In genomic region chr13:60407852-60408251, GRCh38 we compare ENCODE assay signal across 3 cellular contexts. TPM values are rescaled to one million over a fixed set of nuclear protein-coding genes. Genes with fewer than 3 reads are reported as not detected.
A peak's percentile ranks its signal among the peaks of the same experiment; 100 is the strongest.
DNase-seq lines count a peak whose midpoint lies in the region; ATAC-seq, FAIRE-seq and TF ChIP-seq lines count a peak whose summit lies in the region.
"Not testable (repeated sequence)": the region's sequence is repeated elsewhere in the genome, so short reads cannot be mapped to it uniquely, and the experiment has no call there.

No MANE protein-coding gene starts in this region.

- SMC1A ChIA-PET in GM12878 (lab: Charles Lee; ENCODE audit: uncharacterized antibody, unreplicated experiment), result interaction anchor here (2.3 to 3.3 kb wide), 3 partner anchors 9 to 19 kb away, joined by 8 to 15 read pairs (median 12); partner anchors contain the start of gene TDRD3

- peak overlapping the region; percentile 38 for H3K27ac Mint-ChIP-seq in activated CD4-positive, alpha-beta T cell treated with anti-CD3 and anti-CD28 coated beads, Interleukin-2, amount 10 ng/mL, durations not matched to agents 7 days and 5 days

- RAD21 ChIA-PET in GM12878 (lab: Charles Lee; ENCODE audit: unreplicated experiment), result interaction anchor here (1.3 to 2.1 kb wide), 2 partner anchors 20 to 23 kb away, joined by 4 to 6 read pairs; no protein-coding TSS in a partner anchor

- not testable (repeated sequence) for H3K4me1 ChIP-seq in GM12878 (ENCODE audit: control insufficient read depth, insufficient read depth, low read length); K562 (replicated peaks in 1 of 2; ENCODE audit: control insufficient read depth in 2 of 2, insufficient read depth in 2 of 2, low read length in 2 of 2)

- H3K4me3 ChIP-seq in GM12878, K562: not testable (repeated sequence)

- not testable (repeated sequence) for DNase-seq in activated CD4-positive, alpha-beta T cell treated with anti-CD3 and anti-CD28 coated beads, Interleukin-2, amount 10 ng/mL, durations not matched to agents 7 days and 5 days; GM12878 (ENCODE audit: low read depth, low spot score); K562 (ENCODE audit: extremely low read depth in 1 of 4, low spot score in 3 of 4)

- not testable (repeated sequence) for H3K9me1 ChIP-seq in K562 (ENCODE audit: control insufficient read depth, insufficient read depth, low read length)

- not testable (repeated sequence) for H3K9ac ChIP-seq in GM12878 (ENCODE audit: control insufficient read depth, insufficient read depth, low read length); K562 (ENCODE audit: insufficient read depth in 1 of 2, low read depth in 2 of 2, low read length in 2 of 2)

- intact Hi-C loops in GM12878 (cut with micrococcal nuclease; ENCODE audit: unreplicated experiment); K562 (cut with micrococcal nuclease): not testable (repeated sequence)

- not testable (repeated sequence) for H3K4me3 Mint-ChIP-seq in activated CD4-positive, alpha-beta T cell treated with anti-CD3 and anti-CD28 coated beads, Interleukin-2, amount 10 ng/mL, durations not matched to agents 7 days and 5 days

- H3K27me3 ChIP-seq in GM12878 (replicated peaks in 1 of 2; ENCODE audit: control insufficient read depth in 2 of 2, insufficient read depth in 2 of 2, low read length in 1 of 2); K562 (ENCODE audit: control insufficient read depth in 2 of 2, insufficient read depth in 2 of 2, low read length in 2 of 2): not testable (repeated sequence)

- H3K27me3 Mint-ChIP-seq in activated CD4-positive, alpha-beta T cell treated with anti-CD3 and anti-CD28 coated beads, Interleukin-2, amount 10 ng/mL, durations not matched to agents 7 days and 5 days, result not testable (repeated sequence)

- BruUV-seq in GM12878 (replicated peaks; lab: Mats Ljungman, UMichigan); K562 (replicated peaks; lab: Mats Ljungman, UMichigan): not testable (repeated sequence)

- H2AFZ ChIP-seq in GM12878 (ENCODE audit: control insufficient read depth, low read depth, low read length); K562 (ENCODE audit: low read depth, low read length): not testable (repeated sequence)

- ATAC-seq in GM12878, K562: not testable (repeated sequence)

- CTCF ChIA-PET in activated CD4-positive, alpha-beta T cell treated with anti-CD3 and anti-CD28 coated beads, Interleukin-2, amount 10 ng/mL, durations not matched to agents 7 days and 5 days (lab: Charles Lee); K562 (lab: Yijun Ruan, JAX; ENCODE audit: low intra/inter-chr PET ratio): not testable (repeated sequence)
- CTCF ChIA-PET in GM12878 (lab: Yijun Ruan, JAX), result interaction anchor here (1.1 to 2.2 kb wide), 4 partner anchors 10 to 26 kb away, joined by 3 to 6 read pairs (median 3); no protein-coding TSS in a partner anchor

- TF ChIP-seq CTCF in GM12878 (IDR thresholded peaks at IDR 0.05 in 2 of 3, conservative IDR thresholded peaks at IDR 0.05 in 1 of 3; ENCODE audit: control insufficient read depth in 2 of 3, extremely low read depth in 1 of 3, insufficient read depth in 1 of 3, low read depth in 3 of 3, low read length in 3 of 3); K562 (IDR thresholded peaks at IDR 0.05 in 2 of 3, conservative IDR thresholded peaks at IDR 0.05 in 1 of 3; ENCODE audit: insufficient read depth in 2 of 3, low read depth in 1 of 3, low read length in 3 of 3): not testable (repeated sequence)

- H3K4me1 Mint-ChIP-seq in activated CD4-positive, alpha-beta T cell treated with anti-CD3 and anti-CD28 coated beads, Interleukin-2, amount 10 ng/mL, durations not matched to agents 7 days and 5 days, result peaks cover 24% of the 10 kb centered on the region

- H3K36me3 ChIP-seq in GM12878 (ENCODE audit: control insufficient read depth in 2 of 2, insufficient read depth in 2 of 2, low read length in 1 of 2); K562 (ENCODE audit: control insufficient read depth, insufficient read depth, low read length): not testable (repeated sequence)

- TF ChIP-seq RAD21 in GM12878 (IDR thresholded peaks at IDR 0.05; ENCODE audit: insufficient read depth, low read depth, low read length); K562 (CRISPR knock-in tag; conservative IDR thresholded peaks at IDR 0.05 in 1 of 2, IDR thresholded peaks at IDR 0.05 in 1 of 2): not testable (repeated sequence)

- H3K9me3 ChIP-seq in GM12878 (replicated peaks; ENCODE audit: control insufficient read depth, insufficient read depth, low read length); K562 (replicated peaks; ENCODE audit: control insufficient read depth, insufficient read depth, low read depth, low read length): not testable (repeated sequence)

- in situ Hi-C loops in GM12878 (cut with MboI); K562 (cut with MboI): not testable (repeated sequence)

- 85% methylated on average over 11 of the region's 11 CpGs for WGBS in GM12878 (ENCODE audit: insufficient coverage, insufficient replicate concordance, low lambda C conversion rate, missing lambda C conversion rate)
- WGBS in K562 (ENCODE audit: insufficient coverage, low coverage, missing lambda C conversion rate), result 97% methylated on average over 6 of the region's 11 CpGs

- not testable (repeated sequence) for TF ChIP-seq EP300 in GM12878 (IDR thresholded peaks at IDR 0.05; ENCODE audit: borderline replicate concordance in 1 of 2, control insufficient read depth in 1 of 2, low read depth in 2 of 2, low read length in 2 of 2); K562 (IDR thresholded peaks at IDR 0.05; ENCODE audit: low read length)

- POLR2A ChIA-PET in activated CD4-positive, alpha-beta T cell treated with anti-CD3 and anti-CD28 coated beads, Interleukin-2, amount 10 ng/mL, durations not matched to agents 7 days and 5 days (lab: Charles Lee); K562 (lab: Yijun Ruan, JAX): not testable (repeated sequence)
- POLR2A ChIA-PET in GM12878 (lab: Charles Lee), result interaction anchor here (1.4 kb wide), 1 partner anchor 10 kb away, joined by 4 read pairs; no protein-coding TSS in a partner anchor

- peaks cover 18% of the 10 kb centered on the region for H3K9me3 Mint-ChIP-seq in activated CD4-positive, alpha-beta T cell treated with anti-CD3 and anti-CD28 coated beads, Interleukin-2, amount 10 ng/mL, durations not matched to agents 7 days and 5 days

- TF ChIP-seq POLR2A in GM12878 (IDR thresholded peaks at IDR 0.05; ENCODE audit: low read depth, low read length); K562 (conservative IDR thresholded peaks at IDR 0.05): not testable (repeated sequence)

- not testable (repeated sequence) for H3K27ac ChIP-seq in GM12878 (ENCODE audit: control insufficient read depth, insufficient read depth); K562 (ENCODE audit: extremely low read depth, low read depth, low read length)

- FAIRE-seq in GM12878 (lab: Jason Lieb, UNC); K562 (lab: Jason Lieb, UNC): not testable (repeated sequence)

- H3K79me2 ChIP-seq in GM12878 (ENCODE audit: control insufficient read depth, insufficient read depth, low read length) (peaks cover 19% of the 10 kb centered on the region), K562 (ENCODE audit: control insufficient read depth, insufficient read depth, low read length) (peaks cover 26% of the 10 kb centered on the region)

- not testable (repeated sequence) for H3K4me2 ChIP-seq in GM12878 (ENCODE audit: control insufficient read depth, insufficient read depth); K562 (ENCODE audit: insufficient read depth, low read length)

- not testable (repeated sequence) for H4K20me1 ChIP-seq in GM12878 (ENCODE audit: control insufficient read depth, insufficient read depth); K562 (replicated peaks; ENCODE audit: control insufficient read depth, insufficient read depth, low read length)

- peaks cover 22% of the 10 kb centered on the region for H3K36me3 Mint-ChIP-seq in activated CD4-positive, alpha-beta T cell treated with anti-CD3 and anti-CD28 coated beads, Interleukin-2, amount 10 ng/mL, durations not matched to agents 7 days and 5 days (ENCODE audit: low read depth)

RNA-seq across cellular contexts. Expression of gene TDRD3, which starts 10.8 kb away (rescaled TPM):
- total RNA-seq in activated CD4-positive, alpha-beta T cell treated with anti-CD3 and anti-CD28 coated beads, Interleukin-2, amount 10 ng/mL, durations not matched to agents 7 days and 5 days, result 10 to 100 TPM; 22.5 to 25.3 TPM
- 81.3 and 84.6 TPM in 2 replicates for total RNA-seq in GM12878 (2013; cell fraction: nucleolus; rRNA removed)
- 16.5 and 21.0 TPM in 2 replicates for total RNA-seq in GM12878 (2014; rRNA removed)
- total RNA-seq in GM12878 (2014; rRNA removed; fragmentation: Illumina TruSeq; extraction: Trizol), result 27.9 and 29.6 TPM in 2 replicates
- total RNA-seq in GM12878 (2021), result 24.3 and 24.9 TPM in 2 replicates
- polyA plus RNA-seq in GM12878 (2011; ENCODE audit: low read depth), result 5.7 TPM
- polyA plus RNA-seq in GM12878 (2011; rRNA removed), result 19.6 and 34.9 TPM in 2 replicates
- 5.0 and 5.3 TPM in 2 replicates for polyA plus RNA-seq in GM12878 (2011; cell fraction: cytosol; rRNA removed)
- polyA plus RNA-seq in GM12878 (2011; cell fraction: nucleus; rRNA removed), result 11.5 and 12.5 TPM in 2 replicates
- 9.8 and 12.6 TPM in 2 replicates for polyA plus RNA-seq in GM12878 (2012)
- polyA plus RNA-seq in GM12878 (2014; fragmentation: Illumina TruSeq; extraction: Trizol), result 22.7 and 25.2 TPM in 2 replicates
- 1 to 10 TPM; 8.4 to 9.5 TPM for polyA plus RNA-seq in GM12878 (2014; fragmentation: Nextera tagmentation; extraction: Ambion mirVana)
- polyA plus RNA-seq in GM12878 (2014; rRNA removed), result 12.2 and 15.0 TPM in 2 replicates
- polyA plus RNA-seq in GM12878 (2016; fragmentation: Nextera tagmentation; extraction: Ambion mirVana), result 10 to 100 TPM; 10.5 to 12.0 TPM
- polyA minus RNA-seq in GM12878 (2011; rRNA and poly(A)+ RNA removed), result 30.8 and 40.7 TPM in 2 replicates
- polyA minus RNA-seq in GM12878 (2011; cell fraction: cytosol; rRNA and poly(A)+ RNA removed), result 11.5 and 16.9 TPM in 2 replicates
- 31.4 and 43.9 TPM in 2 replicates for polyA minus RNA-seq in GM12878 (2011; cell fraction: nucleus; rRNA and poly(A)+ RNA removed)
- total RNA-seq in K562 (2011; cell fraction: chromatin; rRNA removed; ENCODE audit: low replicate concordance), result 8.9 and 35.3 TPM in 2 replicates
- total RNA-seq in K562 (2011; cell fraction: nucleolus; rRNA removed), result 3.3 and 6.1 TPM in 2 replicates
- 10.8 and 15.4 TPM in 2 replicates for total RNA-seq in K562 (2011; cell fraction: nucleoplasm; rRNA removed)
- 7.8 and 8.5 TPM in 2 replicates for total RNA-seq in K562 (2014; rRNA removed)
- total RNA-seq in K562 (2014; rRNA removed; fragmentation: Illumina TruSeq; extraction: Trizol), result 12.7 and 14.4 TPM in 2 replicates
- 15.6 and 16.4 TPM in 2 replicates for total RNA-seq in K562 (2015; rRNA removed; fragmentation: Illumina TruSeq; extraction: Trizol)
- 9.9 and 11.0 TPM in 2 replicates for total RNA-seq in K562 (2021)
- 10.0 and 10.5 TPM in 2 replicates for polyA plus RNA-seq in K562 (2011; rRNA removed)
- 1.4 and 2.2 TPM in 2 replicates for polyA plus RNA-seq in K562 (2011; cell fraction: cytosol; rRNA removed)
- polyA plus RNA-seq in K562 (2011; cell fraction: nucleus; rRNA removed), result 4.8 and 6.3 TPM in 2 replicates
- 7.5 and 8.9 TPM in 2 replicates for polyA plus RNA-seq in K562 (2012)
- polyA plus RNA-seq in K562 (2014; fragmentation: Illumina TruSeq; extraction: Trizol), result 7.3 and 9.5 TPM in 2 replicates
- 1 to 10 TPM; 3.6 to 4.7 TPM for polyA plus RNA-seq in K562 (2014; fragmentation: Nextera tagmentation; extraction: Ambion mirVana)
- polyA plus RNA-seq in K562 (2014; rRNA removed), result 7.6 and 8.0 TPM in 2 replicates
- 19.1 and 34.6 TPM in 2 replicates for polyA minus RNA-seq in K562 (2011; rRNA and poly(A)+ RNA removed)
- 7.0 and 8.1 TPM in 2 replicates for polyA minus RNA-seq in K562 (2011; cell fraction: cytosol; rRNA and poly(A)+ RNA removed)
- polyA minus RNA-seq in K562 (2011; cell fraction: nucleus; rRNA and poly(A)+ RNA removed), result 17.5 and 34.4 TPM in 2 replicates
